10 cellular contexts compared by ENCODE assay signal in genomic region chr5:79109527-79110492, GRCh38. TPM values are rescaled to one million over a fixed set of nuclear protein-coding genes. Genes with fewer than 3 reads are reported as not detected.
DNase-seq lines count a peak whose midpoint lies in the region; ATAC-seq, FAIRE-seq and TF ChIP-seq lines count a peak whose summit lies in the region.
"Had no signal": no experiment of that assay in that cellular context is flagged by ENCODE, and none has a peak within 500 bp of the region (broad histone marks: within the 10 kb centered on the region; RNA-seq: fewer than 3 reads in every experiment).

No MANE protein-coding gene starts in this region.

- H3K27me3 ChIP-seq in endothelial cell of umbilical vein (ENCODE audit: control insufficient read depth in 2 of 2, insufficient read depth in 2 of 2, low read length in 2 of 2): peaks cover 27 to 43% of the 10 kb centered on the region in 2 experiments
- H3K27me3 ChIP-seq: SJCRH30 had no signal

- intact Hi-C loops in endothelial cell of umbilical vein (cut with micrococcal nuclease): loop anchor here (1.0 kb wide), 1 partner anchor 85 kb away; no protein-coding TSS in a partner anchor

- POLR2A ChIA-PET in endothelial cell of umbilical vein (lab: Charles Lee): no interaction called here

- ATAC-seq in GM18505 (IDR thresholded peaks at IDR 0.05; ENCODE audit: unreplicated experiment): no peak

- H3K9me1 ChIP-seq in endothelial cell of umbilical vein (replicated peaks; ENCODE audit: control insufficient read depth, extremely low read depth, insufficient read depth, low read length): no peaks in the 10 kb centered on the region

- no peaks in the 10 kb centered on the region for H4K20me1 ChIP-seq in endothelial cell of umbilical vein (replicated peaks; ENCODE audit: control insufficient read depth, extremely low read depth, insufficient read depth, low read length)

- BruUV-seq in endothelial cell of umbilical vein (replicated peaks; lab: Mats Ljungman, UMichigan): no TSS peak

- dilution Hi-C loops in endothelial cell of umbilical vein (cut with MboI; ENCODE audit: extremely low pct_ligation_motif_present, low sequenced_read_pairs): no loop called here

- H2AFZ ChIP-seq in endothelial cell of umbilical vein (ENCODE audit: low read depth, low read length): no peak overlapping the region

- H3K4me2 ChIP-seq in endothelial cell of umbilical vein (ENCODE audit: insufficient read depth, low read length): no peak overlapping the region

- peak; percentile 40 for DNase-seq in NCI-H82 (lab: John Stamatoyannopoulos, UW)
- no peak for DNase-seq in NCI-H82 treated with DMSO at 0.1 percent for 48 hours (lab: John Stamatoyannopoulos, UW; ENCODE audit: unreplicated experiment)
- peak; percentile 12 for DNase-seq in SKM-1 (lab: John Stamatoyannopoulos, UW; ENCODE audit: unreplicated experiment)
- DNase-seq in endothelial cell of umbilical vein (ENCODE audit: low read depth, low spot score): no peak
- DNase-seq in stimulated activated CD4-positive, alpha-beta T cell treated with anti-CD3 and anti-CD28 coated beads, Interleukin-4, amount 100 ng/mL, for 1 hour: peak; percentile 23
- no peak for DNase-seq in ecto neural progenitor cell (ENCODE audit: low spot score)
- DNase-seq in GM19240 (ENCODE audit: insufficient read length, low spot score): no peak

- CTCF ChIA-PET in endothelial cell of umbilical vein (lab: Charles Lee): interaction anchor here (1.2 to 3.2 kb wide), 2 partner anchors 85 to 89 kb away, joined by 3 to 18 read pairs; no protein-coding TSS in a partner anchor

- H3K9me3 ChIP-seq in endothelial cell of umbilical vein (replicated peaks; ENCODE audit: control insufficient read depth, insufficient read depth, low read length): no peaks in the 10 kb centered on the region
- H3K9me3 ChIP-seq: SJCRH30, tibial nerve had no signal

- no peaks in the 10 kb centered on the region for H3K79me2 ChIP-seq in endothelial cell of umbilical vein (ENCODE audit: control insufficient read depth, insufficient read depth, low read length)

- TF ChIP-seq POLR2A in endothelial cell of umbilical vein (IDR thresholded peaks at IDR 0.05; ENCODE audit: low read depth, low read length) (no peak), GM18505 (IDR thresholded peaks at IDR 0.05; ENCODE audit: borderline replicate concordance, extremely low read depth, insufficient read depth, insufficient read length) (no peak)

- no peaks in the 10 kb centered on the region for H3K4me1 ChIP-seq in endothelial cell of umbilical vein (ENCODE audit: control insufficient read depth, extremely low read depth, insufficient read depth, low read length)
- H3K4me1 ChIP-seq: SJCRH30 had no signal

- H3K36me3 ChIP-seq in endothelial cell of umbilical vein (ENCODE audit: control insufficient read depth in 2 of 2, extremely low read depth in 1 of 2, insufficient read depth in 2 of 2, low read length in 2 of 2): no peaks in the 10 kb centered on the region
- H3K36me3 ChIP-seq: SJCRH30, tibial nerve had no signal

- FAIRE-seq in endothelial cell of umbilical vein (lab: Jason Lieb, UNC): no peak

- H3K27ac ChIP-seq in endothelial cell of umbilical vein (ENCODE audit: insufficient read depth, low read depth, low read length): no peak overlapping the region
- H3K27ac ChIP-seq: SJCRH30, tibial nerve had no signal

- H3K9ac ChIP-seq in endothelial cell of umbilical vein (replicated peaks; ENCODE audit: extremely low read depth, insufficient read depth, low read length): no peak overlapping the region

- TF ChIP-seq CTCF in endothelial cell of umbilical vein (IDR thresholded peaks at IDR 0.05; ENCODE audit: extremely low read depth in 1 of 2, insufficient read depth in 1 of 2, low read depth in 1 of 2, low read length in 2 of 2): peak; percentile 19 to 22

- H3K4me3 ChIP-seq in endothelial cell of umbilical vein (replicated peaks in 1 of 3; ENCODE audit: insufficient read depth in 1 of 3, low read depth in 1 of 3, low read length in 3 of 3): no peak overlapping the region
- H3K4me3 ChIP-seq: SJCRH30, tibial nerve had no signal

TF ChIP-seq in endothelial cell of umbilical vein, 7 proteins besides CTCF, POLR2A, EP300 and RAD21:
- TF ChIP-seq JUN (IDR thresholded peaks at IDR 0.05; ENCODE audit: borderline replicate concordance, insufficient read depth, insufficient read length, low read depth) (no peak), EZH2 (IDR thresholded peaks at IDR 0.05; ENCODE audit: borderline replicate concordance, low read depth, low read length, severe bottlenecking) (no peak)

RNA-seq across cellular contexts. Expression of gene BHMT, which starts 1.8 kb away (rescaled TPM):
- not detected in 2 replicates for total RNA-seq in endothelial cell of umbilical vein
- polyA plus RNA-seq in endothelial cell of umbilical vein: not detected in 2 replicates
- polyA plus RNA-seq in endothelial cell of umbilical vein (2011; cell fraction: cytosol; rRNA removed): not detected in 2 replicates
- not detected in 2 replicates for polyA plus RNA-seq in endothelial cell of umbilical vein (2011; cell fraction: nucleus; rRNA removed)
- not detected in 2 replicates for polyA plus RNA-seq in endothelial cell of umbilical vein (2012)
- polyA minus RNA-seq in endothelial cell of umbilical vein: not detected in 2 replicates
- polyA minus RNA-seq in endothelial cell of umbilical vein (2011; cell fraction: cytosol; rRNA and poly(A)+ RNA removed): not detected
- polyA minus RNA-seq in endothelial cell of umbilical vein (2011; cell fraction: nucleus; rRNA and poly(A)+ RNA removed): not detected in 2 replicates
- total RNA-seq: SJCRH30 had no signal

RNA-seq across cellular contexts. Expression of gene BHMT2, which starts 40.2 kb away (rescaled TPM):
- 0.71 and 0.76 TPM in 2 replicates for total RNA-seq in endothelial cell of umbilical vein
- polyA plus RNA-seq in endothelial cell of umbilical vein: 0.81 and 0.92 TPM in 2 replicates
- polyA plus RNA-seq in endothelial cell of umbilical vein (2011; cell fraction: cytosol; rRNA removed): 0.52 and 0.70 TPM in 2 replicates
- polyA plus RNA-seq in endothelial cell of umbilical vein (2011; cell fraction: nucleus; rRNA removed): 1.9 and 2.5 TPM in 2 replicates
- polyA plus RNA-seq in endothelial cell of umbilical vein (2012): 0.33 TPM in 1 of 2 replicates, not detected in the other
- polyA minus RNA-seq in endothelial cell of umbilical vein: 0.92 and 1.3 TPM in 2 replicates
- polyA minus RNA-seq in endothelial cell of umbilical vein (2011; cell fraction: cytosol; rRNA and poly(A)+ RNA removed): not detected
- 0.43 and 0.67 TPM in 2 replicates for polyA minus RNA-seq in endothelial cell of umbilical vein (2011; cell fraction: nucleus; rRNA and poly(A)+ RNA removed)
- total RNA-seq: SJCRH30 had no signal

RNA-seq across cellular contexts. Expression of gene DMGDH, which starts 40.3 kb away (rescaled TPM):
- not detected in 2 replicates for total RNA-seq in endothelial cell of umbilical vein
- polyA plus RNA-seq in endothelial cell of umbilical vein: 0.03 and 0.11 TPM in 2 replicates
- 0.10 TPM in 1 of 2 replicates, not detected in the other for polyA plus RNA-seq in endothelial cell of umbilical vein (2011; cell fraction: cytosol; rRNA removed)
- 0.08 and 0.14 TPM in 2 replicates for polyA plus RNA-seq in endothelial cell of umbilical vein (2011; cell fraction: nucleus; rRNA removed)
- not detected in 2 replicates for polyA plus RNA-seq in endothelial cell of umbilical vein (2012)
- polyA minus RNA-seq in endothelial cell of umbilical vein: not detected in 2 replicates
- polyA minus RNA-seq in endothelial cell of umbilical vein (2011; cell fraction: cytosol; rRNA and poly(A)+ RNA removed): not detected
- 0.48 TPM in 1 of 2 replicates, not detected in the other for polyA minus RNA-seq in endothelial cell of umbilical vein (2011; cell fraction: nucleus; rRNA and poly(A)+ RNA removed)
- total RNA-seq: SJCRH30 had no signal

Comparison
In these comparisons a context has a peak if more than half of its experiments do, and no peak if none do; other contexts are left out.
1. DNase-seq: peak in NCI-H82 (single experiment), SKM-1 (single experiment) and stimulated activated CD4-positive, alpha-beta T cell treated with anti-CD3 and anti-CD28 coated beads, Interleukin-4, amount 100 ng/mL, for 1 hour (single experiment); none in NCI-H82 treated with DMSO at 0.1 percent for 48 hours (single experiment), endothelial cell of umbilical vein (single experiment), ecto neural progenitor cell (single experiment) and GM19240 (single experiment).